Comparison of ENCODE assay signal across 32 cellular contexts in the genomic region with DNA sequence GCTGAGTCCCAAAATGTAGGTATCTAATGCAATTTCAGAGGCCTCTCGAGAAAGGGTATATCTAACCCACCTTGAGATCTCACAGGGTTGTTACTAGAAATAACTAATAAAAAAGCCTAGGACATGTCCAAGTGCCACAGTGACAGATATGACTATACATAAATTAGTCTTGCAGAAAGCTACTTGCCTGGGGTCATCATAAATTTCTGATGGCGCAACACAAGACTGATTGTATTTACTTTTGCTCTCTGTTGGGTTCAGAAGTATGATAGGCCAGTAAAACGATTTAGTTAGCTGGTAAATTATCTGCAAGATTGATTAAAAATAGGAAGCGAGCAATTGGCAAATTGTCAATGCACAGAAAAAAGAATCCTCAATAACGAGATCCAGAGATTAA.
"Had no signal": no experiment of that assay in that cellular context is flagged by ENCODE, and none has a peak within 500 bp of the region (broad histone marks: within the 10 kb centered on the region; RNA-seq: fewer than 3 reads in every experiment).

No MANE protein-coding gene starts in this region.

- ATAC-seq: activated CD4-positive, CD25-positive, alpha-beta regulatory T cell treated with anti-CD3 and anti-CD28 coated beads, Interleukin-2, amount 50 U/mL, for 24 hours; effector memory CD8-positive, alpha-beta T cell; gastroesophageal sphincter; left cardiac atrium; natural killer cell; psoas muscle had no signal

- H3K27ac ChIP-seq: adrenal gland, cardiac muscle cell, gastroesophageal sphincter, neural progenitor cell, parathyroid adenoma, psoas muscle, right atrium auricular region, spleen, suprapubic skin, tibial nerve, VCaP had no signal

- FAIRE-seq: keratinocyte, TTC549 had no signal

- H3K4me3 ChIP-seq: adrenal gland, body of pancreas, cardiac muscle cell, gastroesophageal sphincter, neural progenitor cell, psoas muscle, right atrium auricular region, spleen, suprapubic skin, tibial nerve had no signal

- H3K9me3 ChIP-seq: adrenal gland, body of pancreas, gastroesophageal sphincter, psoas muscle, right atrium auricular region, suprapubic skin, tibial nerve had no signal

- H3K4me1 ChIP-seq: adrenal gland, gastroesophageal sphincter, neural progenitor cell, parathyroid adenoma, psoas muscle, right atrium auricular region, spleen, suprapubic skin, tibial nerve had no signal

- H3K79me2 ChIP-seq: parathyroid adenoma had no signal

- DNase-seq: activated CD4-positive, alpha-beta T cell treated with anti-CD3 and anti-CD28 coated beads for 48 hours; activated CD4-positive, alpha-beta T cell treated with anti-CD3 and anti-CD28 coated beads, Interleukin-2, amount 50 U/mL, for 48 hours; activated CD8-positive, alpha-beta memory T cell treated with anti-CD3 and anti-CD28 coated beads for 24 hours; activated effector memory CD4-positive, alpha-beta T cell treated with Interleukin-2 at 50 U/mL for 16 hours; activated naive CD4-positive, alpha-beta T cell treated with Interleukin-2 at 50 U/mL for 16 hours; activated naive CD8-positive, alpha-beta T cell treated with anti-CD3 and anti-CD28 coated beads for 36 hours; adrenal gland; aorta; body of pancreas; cortex of kidney; effector memory CD8-positive, alpha-beta T cell; erythroblast; hippocampal formation; left cardiac atrium; midbrain; natural killer cell; occipital lobe; psoas muscle; spleen; stimulated activated naive CD4-positive, alpha-beta T cell; T-helper 9 cell had no signal

- H3K36me3 ChIP-seq: adrenal gland, cardiac muscle cell, gastroesophageal sphincter, neural progenitor cell, right atrium auricular region, spleen, suprapubic skin, tibial nerve had no signal

- H2AFZ ChIP-seq: neural progenitor cell, parathyroid adenoma had no signal

- H3K4me2 ChIP-seq: neural progenitor cell had no signal

- H3K27me3 ChIP-seq: adrenal gland, body of pancreas, cardiac muscle cell, neural progenitor cell, right atrium auricular region, spleen, tibial nerve had no signal
